In genomic region chr12:121036810-121037326, GRCh38 we compare ENCODE assay signal across 8 cellular contexts. TPM values are rescaled to one million over a fixed set of nuclear protein-coding genes. Genes with fewer than 3 reads are reported as not detected.
DNase-seq lines count a peak whose midpoint lies in the region; TF ChIP-seq lines count a peak whose summit lies in the region.

No MANE protein-coding gene starts in this region.

- intact Hi-C loops in head of caudate nucleus (cut with DNase I) = no loop called here

- peaks cover 20% of the 10 kb centered on the region for H3K27me3 Mint-ChIP-seq in osteocyte (ENCODE audit: unreplicated experiment)

- CTCF ChIA-PET in RWPE1 (lab: Yijun Ruan, JAX) = interaction anchor here (0.8 kb wide), 1 partner anchor 23 kb away, joined by 3 read pairs; no protein-coding TSS in a partner anchor

- no peaks in the 10 kb centered on the region for H3K36me3 ChIP-seq in tibial nerve

- POLR2A ChIA-PET in RWPE1 (lab: Yijun Ruan, JAX; ENCODE audit: low non-redundant PET) = no interaction called here

- WGBS in tibial nerve, 2 donors = 65 to 68% methylated on average over 6 of the region's 6 CpGs

- peak overlapping the region; percentile 13; the same call in 1 of the 2 replicates for H3K27ac ChIP-seq in RWPE1
- no peak overlapping the region for H3K27ac ChIP-seq in tibial nerve

- no peaks in the 10 kb centered on the region for H3K27me3 ChIP-seq in tibial nerve

- H3K4me1 Mint-ChIP-seq in osteocyte (ENCODE audit: unreplicated experiment) = peaks cover 16% of the 10 kb centered on the region

- TF ChIP-seq POLR2A in tibial nerve (IDR thresholded peaks at IDR 0.05) = no peak

- H3K27ac Mint-ChIP-seq in osteocyte (ENCODE audit: unreplicated experiment) = no peak overlapping the region

- no peak for TF ChIP-seq CTCF in RWPE1 (conservative IDR thresholded peaks at IDR 0.05; ENCODE audit: low read depth)
- TF ChIP-seq CTCF in osteocyte (IDR thresholded peaks at IDR 0.05) = no peak
- TF ChIP-seq CTCF in tibial nerve (IDR thresholded peaks at IDR 0.05) = no peak

- H3K9me3 ChIP-seq in tibial nerve = no peaks in the 10 kb centered on the region

- H3K4me1 ChIP-seq in tibial nerve = peaks cover 0 to 13% (median 7%) of the 10 kb centered on the region in 4 donors

- no peak overlapping the region for H3K4me3 Mint-ChIP-seq in osteocyte (ENCODE audit: unreplicated experiment)

- TF ChIP-seq EP300 in tibial nerve (IDR thresholded peaks at IDR 0.05) = no peak

- no peaks in the 10 kb centered on the region for H3K9me3 Mint-ChIP-seq in osteocyte (ENCODE audit: unreplicated experiment)

- DNase-seq in Daoy (ENCODE audit: low read depth) = peak; percentile 69
- peak; percentile 79 for DNase-seq in RWPE1 (ENCODE audit: low spot score)
- peak; percentile 55 for DNase-seq in astrocyte of the hippocampus (ENCODE audit: low read depth, low spot score)
- peak; percentile 81 for DNase-seq in renal cortical epithelial cell (ENCODE audit: low read depth)
- DNase-seq in osteocyte (ENCODE audit: extremely low spot score, unreplicated experiment) = no peak
- no peak for DNase-seq in SHP77 (lab: John Stamatoyannopoulos, UW)
- DNase-seq in head of caudate nucleus = no peak
- DNase-seq in tibial nerve (ENCODE audit: low spot score in 2 of 2) = no peak

- no peak overlapping the region for H3K4me3 ChIP-seq in tibial nerve

- H3K36me3 Mint-ChIP-seq in osteocyte (ENCODE audit: unreplicated experiment) = no peaks in the 10 kb centered on the region

RNA-seq across cellular contexts. Expression of gene OASL, which starts 2.2 kb away (rescaled TPM):
- total RNA-seq in Daoy (2014; rRNA removed; shearing (Covaris generic)) = 29.6 and 38.7 TPM in 2 replicates
- total RNA-seq in renal cortical epithelial cell (0.94 and 4.0 TPM in 2 replicates), osteocyte (0.21 and 0.24 TPM in 2 replicates), tibial nerve (under 1 TPM in 2 of 4 donors, not detected in 2; 0.20 to 0.44 TPM)

RNA-seq across cellular contexts. Expression of gene C12orf43, which starts 20.6 kb away (rescaled TPM):
- total RNA-seq in Daoy (2014; rRNA removed; shearing (Covaris generic)) = 17.6 and 21.8 TPM in 2 replicates
- total RNA-seq in renal cortical epithelial cell (11.5 and 20.1 TPM in 2 replicates), osteocyte (14.2 and 17.3 TPM in 2 replicates), tibial nerve (10 to 100 TPM; 15.0 to 29.7 (median 20.6) TPM)

RNA-seq across cellular contexts. Expression of gene HNF1A, which starts 58.5 kb away (rescaled TPM):
- total RNA-seq in Daoy (2014; rRNA removed; shearing (Covaris generic)) = not detected in 2 replicates
- 1.7 and 1.9 TPM in 2 replicates for total RNA-seq in renal cortical epithelial cell
- total RNA-seq in osteocyte = not detected in 2 replicates
- total RNA-seq in tibial nerve = not detected

Comparison
In these comparisons a context has a peak if more than half of its experiments do, and no peak if none do; other contexts are left out.
1. DNase-seq: peak in Daoy (single experiment), RWPE1 (single experiment), astrocyte of the hippocampus (single experiment) and renal cortical epithelial cell (single experiment); none in osteocyte (single experiment), SHP77 (0 of 2), head of caudate nucleus (0 of 42) and tibial nerve (0 of 2).